In genomic region chr20:59645316-59645715, GRCh38 we compare ENCODE assay signal across 18 cellular contexts. TPM values are rescaled to one million over a fixed set of nuclear protein-coding genes. Genes with fewer than 3 reads are reported as not detected.
DNase-seq lines count a peak whose midpoint lies in the region; TF ChIP-seq lines count a peak whose summit lies in the region.
"Had no signal": no experiment of that assay in that cellular context is flagged by ENCODE, and none has a peak within 500 bp of the region (broad histone marks: within the 10 kb centered on the region; RNA-seq: fewer than 3 reads in every experiment).

No MANE protein-coding gene starts in this region.

- peaks cover 8% of the 10 kb centered on the region for H3K27me3 Mint-ChIP-seq in activated CD4-positive, alpha-beta T cell treated with anti-CD3 and anti-CD28 coated beads, Interleukin-2, amount 10 ng/mL, durations not matched to agents 7 days and 5 days

- no peak overlapping the region for H3K27ac Mint-ChIP-seq in activated CD4-positive, alpha-beta T cell treated with anti-CD3 and anti-CD28 coated beads, Interleukin-2, amount 10 ng/mL, durations not matched to agents 7 days and 5 days
- H3K27ac Mint-ChIP-seq: progenitor cell of endocrine pancreas had no signal

- CTCF ChIA-PET in activated CD4-positive, alpha-beta T cell treated with anti-CD3 and anti-CD28 coated beads, Interleukin-2, amount 10 ng/mL, durations not matched to agents 7 days and 5 days (lab: Charles Lee): no interaction called here

- peak in 9 of 14 donors; percentile 27 to 72 (median 58) for DNase-seq in C1 segment of cervical spinal cord (lab: John Stamatoyannopoulos, UW)
- peak; percentile 61 for DNase-seq in cerebellar cortex (ENCODE audit: low spot score)
- peak; percentile 59 for DNase-seq in inferior parietal cortex (ENCODE audit: extremely low spot score)
- peak; percentile 75 for DNase-seq in putamen (ENCODE audit: low spot score)
- no peak for DNase-seq in erythroblast (lab: John Stamatoyannopoulos, UW)
- DNase-seq in stimulated activated CD4-positive, alpha-beta T cell treated with anti-CD3 and anti-CD28 coated beads, Interleukin-4, amount 100 ng/mL, for 4 hours: no peak
- DNase-seq in activated CD4-positive, alpha-beta T cell treated with anti-CD3 and anti-CD28 coated beads, Interleukin-2, amount 10 ng/mL, durations not matched to agents 7 days and 5 days: no peak
- DNase-seq: ACHN; activated CD4-positive, alpha-beta T cell treated with anti-CD3 and anti-CD28 coated beads for 1 hour; activated naive CD4-positive, alpha-beta T cell treated with Interleukin-2 at 50 U/mL for 16 hours; activated T-cell treated with anti-CD3 and anti-CD28 coated beads, Interleukin-2, amount 50 U/mL, for 48 hours; IMR-90; NCI-H1048; NCI-H187; stimulated activated CD4-positive, alpha-beta T cell treated with anti-CD3 and anti-CD28 coated beads, Interleukin-1b, Interleukin-23, amount 100 ng/mL, for 48 hours had no signal

- no peak overlapping the region for H3K4me3 Mint-ChIP-seq in activated CD4-positive, alpha-beta T cell treated with anti-CD3 and anti-CD28 coated beads, Interleukin-2, amount 10 ng/mL, durations not matched to agents 7 days and 5 days
- H3K4me3 Mint-ChIP-seq: neural crest cell had no signal

- H3K9me3 Mint-ChIP-seq in activated CD4-positive, alpha-beta T cell treated with anti-CD3 and anti-CD28 coated beads, Interleukin-2, amount 10 ng/mL, durations not matched to agents 7 days and 5 days: no peaks in the 10 kb centered on the region

- POLR2A ChIA-PET in activated CD4-positive, alpha-beta T cell treated with anti-CD3 and anti-CD28 coated beads, Interleukin-2, amount 10 ng/mL, durations not matched to agents 7 days and 5 days (lab: Charles Lee): no interaction called here

- no peak for TF ChIP-seq POLR2A in erythroblast (IDR thresholded peaks at IDR 0.05; ENCODE audit: low read length)

- no peaks in the 10 kb centered on the region for H3K36me3 Mint-ChIP-seq in activated CD4-positive, alpha-beta T cell treated with anti-CD3 and anti-CD28 coated beads, Interleukin-2, amount 10 ng/mL, durations not matched to agents 7 days and 5 days (ENCODE audit: low read depth)

- H3K4me1 Mint-ChIP-seq in activated CD4-positive, alpha-beta T cell treated with anti-CD3 and anti-CD28 coated beads, Interleukin-2, amount 10 ng/mL, durations not matched to agents 7 days and 5 days: no peaks in the 10 kb centered on the region

RNA-seq across cellular contexts. Expression of gene PHACTR3, which starts 41.0 kb away (rescaled TPM):
- not detected for total RNA-seq in activated CD4-positive, alpha-beta T cell treated with anti-CD3 and anti-CD28 coated beads, Interleukin-2, amount 10 ng/mL, durations not matched to agents 7 days and 5 days
- total RNA-seq: endothelial cell of umbilical vein, IMR-90 had no signal

Comparison
In these comparisons a context has a peak if more than half of its experiments do, and no peak if none do; other contexts are left out.
1. DNase-seq: peak in C1 segment of cervical spinal cord (9 of 14), cerebellar cortex (single experiment), inferior parietal cortex (single experiment) and putamen (single experiment); none in erythroblast (0 of 2), stimulated activated CD4-positive, alpha-beta T cell treated with anti-CD3 and anti-CD28 coated beads, Interleukin-4, amount 100 ng/mL, for 4 hours (0 of 2) and activated CD4-positive, alpha-beta T cell treated with anti-CD3 and anti-CD28 coated beads, Interleukin-2, amount 10 ng/mL, durations not matched to agents 7 days and 5 days (single experiment).